ENCODE assay signal across 8 cellular contexts in genomic region chr17:34420254-34420766, GRCh38. TPM values are rescaled to one million over a fixed set of nuclear protein-coding genes. Genes with fewer than 3 reads are reported as not detected.
A peak's percentile ranks its signal among the peaks of the same experiment; 100 is the strongest.
DNase-seq lines count a peak whose midpoint lies in the region; ATAC-seq, FAIRE-seq and TF ChIP-seq lines count a peak whose summit lies in the region.

No MANE protein-coding gene starts in this region.

- DNase-seq in D721Med (ENCODE audit: insufficient read length, low spot score): peak; percentile 24
- DNase-seq in SHP77 (lab: John Stamatoyannopoulos, UW): peak; percentile 17 to 58
- DNase-seq in activated effector memory CD4-positive, alpha-beta T cell treated with Interleukin-2 at 50 U/mL for 16 hours: peak; percentile 43
- DNase-seq in frontal cortex (ENCODE audit: low spot score in 2 of 2): peak; percentile 36 to 73
- DNase-seq in pons (ENCODE audit: low spot score): peak; percentile 52
- peak in 1 of 2 donors; percentile 63 for DNase-seq in upper lobe of left lung

- H3K4me3 ChIP-seq in KMS-11 (IDR thresholded peaks at IDR 0.05; ENCODE audit: insufficient read depth, low read depth, low read length) (no peak overlapping the region), upper lobe of left lung (no peak overlapping the region)

- ATAC-seq in upper lobe of left lung (ENCODE audit: low FRiP score in 2 of 2) (peak in 1 of 2 donors; percentile 78), HG03460 (IDR thresholded peaks at IDR 0.05; ENCODE audit: unreplicated experiment) (no peak)

- no peak for TF ChIP-seq EP300 in upper lobe of left lung (IDR thresholded peaks at IDR 0.05)

- H3K4me1 ChIP-seq in KMS-11 (ENCODE audit: low read depth, poor library complexity, severe bottlenecking) (peaks cover 21% of the 10 kb centered on the region), upper lobe of left lung (no peaks in the 10 kb centered on the region)

- no peak overlapping the region for H3K27ac ChIP-seq in KMS-11
- H3K27ac ChIP-seq in upper lobe of left lung: no peak overlapping the region

- H3K79me2 ChIP-seq in KMS-11 (ENCODE audit: insufficient read depth, low read depth): no peaks in the 10 kb centered on the region

- no peaks in the 10 kb centered on the region for H4K20me1 ChIP-seq in KMS-11 (ENCODE audit: insufficient read depth)

- TF ChIP-seq CTCF in D721Med (IDR thresholded peaks at IDR 0.05; ENCODE audit: insufficient read depth, missing control alignments) (peak; percentile 98), KMS-11 (conservative IDR thresholded peaks at IDR 0.05; ENCODE audit: low read depth, low read length) (peak; percentile 100), upper lobe of left lung (IDR thresholded peaks at IDR 0.05) (peak; percentile 81 to 95 (median 89))

- H3K36me3 ChIP-seq in KMS-11 (ENCODE audit: insufficient read depth) (no peaks in the 10 kb centered on the region), upper lobe of left lung (no peaks in the 10 kb centered on the region)

- no peak overlapping the region for H3K4me2 ChIP-seq in KMS-11

- FAIRE-seq in D721Med (lab: Jason Lieb, UNC) (no peak), frontal cortex (lab: Jason Lieb, UNC) (no peak)

- TF ChIP-seq POLR2A in upper lobe of left lung (IDR thresholded peaks at IDR 0.05): no peak

- H3K9me3 ChIP-seq in upper lobe of left lung: no peaks in the 10 kb centered on the region

- no peak overlapping the region for H3K9ac ChIP-seq in KMS-11

- no peaks in the 10 kb centered on the region for H3K27me3 ChIP-seq in KMS-11 (ENCODE audit: insufficient read depth, low read depth)
- H3K27me3 ChIP-seq in upper lobe of left lung: peaks cover 0 to 10% (median 4%) of the 10 kb centered on the region in 4 donors

- no peak overlapping the region for H2AFZ ChIP-seq in KMS-11 (ENCODE audit: low read depth)

- 4 to 6% methylated on average over 6 of the region's 6 CpGs for WGBS in upper lobe of left lung, 2 donors

RNA-seq across cellular contexts. Expression of gene CCL1, which starts 57.3 kb away (rescaled TPM):
- total RNA-seq in frontal cortex: not detected
- not detected for total RNA-seq in upper lobe of left lung
